ENCODE assay signal across 8 cellular contexts in the genomic region with DNA sequence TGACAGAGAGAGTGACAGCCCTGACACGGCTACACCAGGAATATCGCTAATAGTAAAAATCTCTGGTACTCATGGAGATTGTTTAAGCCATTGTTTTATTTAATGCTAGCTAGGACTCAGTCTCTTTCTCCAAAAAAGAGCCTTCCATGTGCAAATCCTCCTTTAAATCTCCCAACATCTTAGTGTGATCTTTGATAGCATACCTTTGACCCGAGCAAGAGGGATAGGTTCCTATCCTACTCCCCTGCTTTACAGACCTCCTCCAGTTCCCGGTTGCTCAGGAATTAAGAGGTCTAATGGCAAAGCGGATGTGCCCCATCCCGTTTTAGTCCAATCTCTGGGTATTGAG. TPM values are rescaled to one million over a fixed set of nuclear protein-coding genes. Genes with fewer than 3 reads are reported as not detected.
DNase-seq lines count a peak whose midpoint lies in the region; ATAC-seq and TF ChIP-seq lines count a peak whose summit lies in the region.

No MANE protein-coding gene starts in this region.

- H3K27me3 Mint-ChIP-seq in CD4-positive, alpha-beta memory T cell, result peaks cover 19 to 21% of the 10 kb centered on the region in 2 donors

- no peak overlapping the region for H3K27ac Mint-ChIP-seq in CD4-positive, alpha-beta memory T cell

- H4K20me1 ChIP-seq in PC-9 (ENCODE audit: insufficient read depth), result no peaks in the 10 kb centered on the region
- no peaks in the 10 kb centered on the region for H4K20me1 ChIP-seq in fibroblast of lung (ENCODE audit: control insufficient read depth, extremely low read depth, insufficient read depth, low read length)

- peaks cover 3 to 7% (median 6%) of the 10 kb centered on the region in 4 donors for H3K4me1 Mint-ChIP-seq in CD4-positive, alpha-beta memory T cell

- CTCF ChIA-PET in CD4-positive, alpha-beta memory T cell (lab: Charles Lee; ENCODE audit: partially characterized antibody), result no interaction called here
- CTCF ChIA-PET in PC-9 (lab: Charles Lee), result no interaction called here

- H3K36me3 Mint-ChIP-seq in CD4-positive, alpha-beta memory T cell, result peaks cover 0 to 19% of the 10 kb centered on the region in 2 donors

- peak overlapping the region in 5 of 8 donors; percentile 3 to 70 (median 26) for H3K4me3 Mint-ChIP-seq in CD4-positive, alpha-beta memory T cell

- H3K79me2 ChIP-seq in PC-9 (ENCODE audit: low read depth) (no peaks in the 10 kb centered on the region), fibroblast of lung (ENCODE audit: control insufficient read depth, insufficient read depth, low read length) (no peaks in the 10 kb centered on the region), parathyroid adenoma (peaks cover 6% of the 10 kb centered on the region)

- no peaks in the 10 kb centered on the region for H3K27me3 ChIP-seq in CD4-positive, alpha-beta memory T cell (ENCODE audit: insufficient read depth, low read length)
- H3K27me3 ChIP-seq in PC-9 (ENCODE audit: insufficient read depth, low read depth), result no peaks in the 10 kb centered on the region
- peaks cover 3% of the 10 kb centered on the region for H3K27me3 ChIP-seq in fibroblast of lung (ENCODE audit: control insufficient read depth, insufficient read depth, low read length)
- H3K27me3 ChIP-seq in parathyroid adenoma (ENCODE audit: control insufficient read depth, insufficient read depth, low read length), result no peaks in the 10 kb centered on the region

- peaks cover 0 to 2% (median 0%) of the 10 kb centered on the region in 8 donors for H3K9me3 Mint-ChIP-seq in CD4-positive, alpha-beta memory T cell

- no TSS peak for BruUV-seq in PC-9 (replicated peaks; lab: Mats Ljungman, UMichigan)

- no peaks in the 10 kb centered on the region for H3K9me3 ChIP-seq in CD4-positive, alpha-beta memory T cell (ENCODE audit: control insufficient read depth in 1 of 2, low read length in 2 of 2)
- H3K9me3 ChIP-seq in PC-9 (ENCODE audit: insufficient read depth, low read depth) (no peaks in the 10 kb centered on the region), fibroblast of lung (ENCODE audit: control insufficient read depth, insufficient read depth, low read depth, low read length) (no peaks in the 10 kb centered on the region), parathyroid adenoma (ENCODE audit: control insufficient read depth, low read length) (no peaks in the 10 kb centered on the region)

- H3K4me1 ChIP-seq in CD4-positive, alpha-beta memory T cell (ENCODE audit: insufficient read depth, low read length), result no peaks in the 10 kb centered on the region
- peaks cover 7% of the 10 kb centered on the region; the same call in 1 of the 2 replicates for H3K4me1 ChIP-seq in PC-9 (replicated peaks; ENCODE audit: insufficient read depth)
- no peaks in the 10 kb centered on the region for H3K4me1 ChIP-seq in fibroblast of lung (ENCODE audit: control insufficient read depth, extremely low read depth, insufficient read depth, low read length)
- peaks cover 2% of the 10 kb centered on the region for H3K4me1 ChIP-seq in parathyroid adenoma

- H3K9ac ChIP-seq in fibroblast of lung (ENCODE audit: insufficient read depth, low read length) (no peak overlapping the region), parathyroid adenoma (no peak overlapping the region)

- no peaks in the 10 kb centered on the region for H3K9me2 ChIP-seq in PC-9 (ENCODE audit: insufficient read depth)

- no peak overlapping the region for H3K4me3 ChIP-seq in CD4-positive, alpha-beta memory T cell (ENCODE audit: low read length in 2 of 2)
- peak overlapping the region; percentile 69 for H3K4me3 ChIP-seq in PC-9
- H3K4me3 ChIP-seq in fibroblast of lung (replicated peaks in 1 of 4; ENCODE audit: control extremely low read depth in 1 of 4, insufficient read depth in 1 of 4, low read depth in 3 of 4, low read length in 4 of 4), result peak overlapping the region in 1 of 4 experiments; percentile 55
- H3K4me3 ChIP-seq in parathyroid adenoma (ENCODE audit: low read depth, low read length), result peak overlapping the region; percentile 81

- intact Hi-C loops in CD4-positive, alpha-beta memory T cell (cut with micrococcal nuclease), result no loop called here
- intact Hi-C loops in PC-9 (cut with micrococcal nuclease; ENCODE audit: unreplicated experiment), result loop anchor here (1.0 to 5.0 kb wide), 3 partner anchors 67 to 205 kb away; no protein-coding TSS in a partner anchor

- no peaks in the 10 kb centered on the region for H3K36me3 ChIP-seq in CD4-positive, alpha-beta memory T cell (ENCODE audit: insufficient read depth, low read length)
- H3K36me3 ChIP-seq in PC-9 (ENCODE audit: low read depth) (no peaks in the 10 kb centered on the region), fibroblast of lung (ENCODE audit: control insufficient read depth, insufficient read depth, low read length) (no peaks in the 10 kb centered on the region), parathyroid adenoma (ENCODE audit: control insufficient read depth, insufficient read depth, low read length) (no peaks in the 10 kb centered on the region)

- no peaks in the 10 kb centered on the region for H3F3A ChIP-seq in PC-9 (ENCODE audit: insufficient read depth, low read depth)

- peak overlapping the region; percentile 88 for H3K4me2 ChIP-seq in PC-9
- peak overlapping the region; percentile 81 for H3K4me2 ChIP-seq in fibroblast of lung (ENCODE audit: extremely low read depth, insufficient read depth, low read length)
- peak overlapping the region; percentile 82 for H3K4me2 ChIP-seq in parathyroid adenoma (ENCODE audit: low read length)

- H2AFZ ChIP-seq in PC-9 (peak overlapping the region; percentile 94; the same call in 1 of the 2 replicates), fibroblast of lung (ENCODE audit: low read length) (no peak overlapping the region), parathyroid adenoma (peak overlapping the region; percentile 67)

- no peak overlapping the region for H3K27ac ChIP-seq in CD4-positive, alpha-beta memory T cell (ENCODE audit: low read depth, low read length)
- H3K27ac ChIP-seq in PC-9, result no peak overlapping the region
- no peak overlapping the region for H3K27ac ChIP-seq in fibroblast of lung (ENCODE audit: insufficient read depth, low read length)
- peak overlapping the region; percentile 86 for H3K27ac ChIP-seq in parathyroid adenoma

- DNase-seq in CD4-positive, alpha-beta memory T cell, result no peak
- DNase-seq in PC-9 (no peak), fibroblast of lung (ENCODE audit: low read depth in 2 of 2) (no peak), foreskin melanocyte (no peak)

- ATAC-seq in HG02938 (IDR thresholded peaks at IDR 0.05; ENCODE audit: unreplicated experiment) (no peak), GM18517 (IDR thresholded peaks at IDR 0.05; ENCODE audit: unreplicated experiment) (no peak), GM19463 (IDR thresholded peaks at IDR 0.05; ENCODE audit: unreplicated experiment) (no peak)

- POLR2A ChIA-PET in CD4-positive, alpha-beta memory T cell (lab: Charles Lee; ENCODE audit: partially characterized antibody), result no interaction called here
- POLR2A ChIA-PET in PC-9 (lab: Charles Lee; ENCODE audit: unreplicated experiment), result interaction anchor here (0.6 kb wide), 2 partner anchors 67 to 1377 kb away, joined by 4 to 6 read pairs; no protein-coding TSS in a partner anchor

- TF ChIP-seq CTCF in PC-9 (conservative IDR thresholded peaks at IDR 0.05) (peak; percentile 52; the same call in 1 of the 2 replicates), fibroblast of lung (conservative IDR thresholded peaks at IDR 0.05 in 1 of 2, IDR thresholded peaks at IDR 0.05 in 1 of 2; ENCODE audit: low read depth in 1 of 2, low read length in 2 of 2) (no peak), parathyroid adenoma (IDR thresholded peaks at IDR 0.05) (no peak)

RNA-seq across cellular contexts. Expression of gene FRMD3, which starts 0.7 kb away (rescaled TPM):
- total RNA-seq in CD4-positive, alpha-beta memory T cell, result 1 to 10 TPM; 1.1 to 1.3 TPM
- polyA plus RNA-seq in CD4-positive, alpha-beta memory T cell, result under 1 TPM in 1 of 2 donors, not detected in 1; 0.22 TPM
- 1.4 and 1.9 TPM in 2 replicates for total RNA-seq in PC-9 (2021)
- total RNA-seq in fibroblast of lung, result under 0.01 and 0.66 TPM in 2 replicates
- polyA plus RNA-seq in fibroblast of lung, result 0.14 and 0.19 TPM in 2 replicates
- polyA plus RNA-seq in fibroblast of lung (2012), result 0.10 and 0.14 TPM in 2 replicates
- 0.27 TPM in 1 of 2 replicates, not detected in the other for polyA minus RNA-seq in fibroblast of lung (ENCODE audit: low replicate concordance)

Comparison
In these comparisons a context has a peak if more than half of its experiments do, and no peak if none do; other contexts are left out.
1. H3K4me3 ChIP-seq: peak in PC-9 (single experiment) and parathyroid adenoma (single experiment); none in CD4-positive, alpha-beta memory T cell (0 of 2).
2. Peak in every context shown above with its lines, with median percentiles within 50 percentile points of each other: H3K4me2 ChIP-seq.